Comparison of ENCODE assay signal across 16 cellular contexts in the genomic region with DNA sequence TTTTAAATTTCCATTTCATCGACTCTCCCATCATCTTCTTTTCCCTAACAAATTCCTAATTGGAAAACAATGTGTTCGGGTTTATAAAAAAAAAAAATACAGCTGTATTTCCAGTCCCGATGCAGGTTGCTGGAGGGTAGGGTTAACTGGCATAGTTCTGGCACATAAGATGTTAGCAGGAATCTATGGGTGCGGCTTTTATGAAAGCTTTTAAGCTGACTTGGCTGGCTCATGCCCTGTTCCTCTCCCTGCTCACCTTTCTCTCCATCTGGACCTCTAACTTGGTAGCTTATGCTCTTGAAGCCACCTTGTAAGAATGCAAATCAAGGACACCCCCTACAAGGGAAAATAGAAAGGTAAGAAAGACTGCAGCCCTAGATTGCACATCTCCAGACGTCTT. TPM values are rescaled to one million over a fixed set of nuclear protein-coding genes. Genes with fewer than 3 reads are reported as not detected.
A peak's percentile ranks its signal among the peaks of the same experiment; 100 is the strongest.
DNase-seq lines count a peak whose midpoint lies in the region; ATAC-seq, FAIRE-seq and TF ChIP-seq lines count a peak whose summit lies in the region.
"Had no signal": no experiment of that assay in that cellular context is flagged by ENCODE, and none has a peak within 500 bp of the region (broad histone marks: within the 10 kb centered on the region; RNA-seq: fewer than 3 reads in every experiment).

No MANE protein-coding gene starts in this region.

- H3K9me1 ChIP-seq in keratinocyte (ENCODE audit: control insufficient read depth, extremely low read depth, insufficient read depth, low read length) = no peaks in the 10 kb centered on the region

- peak overlapping the region in 2 of 11 experiments; percentile 63 to 74; a peak in 2 of 22 replicates for H3K27ac ChIP-seq in BLaER1 treated with 17β-estradiol and CSF1 and Interleukin-3, amounts not matched to agents 10 nM and 100 nM
- H3K27ac ChIP-seq in VCaP (peak overlapping the region; percentile 63), keratinocyte (ENCODE audit: control insufficient read depth, insufficient read depth, low read length) (no peak overlapping the region), gastrocnemius medialis (peak overlapping the region; percentile 91 to 98 (median 93)), uterus (no peak overlapping the region)

- no peaks in the 10 kb centered on the region for H3K79me2 ChIP-seq in keratinocyte (ENCODE audit: control insufficient read depth, insufficient read depth, low read length)

- dilution Hi-C loops in keratinocyte (cut with MboI; ENCODE audit: extremely low pct_ligation_motif_present, low sequenced_read_pairs) = no loop called here

- peaks cover 21 to 65% (median 44%) of the 10 kb centered on the region in 10 experiments for H3K4me1 ChIP-seq in BLaER1 treated with 17β-estradiol and CSF1 and Interleukin-3, amounts not matched to agents 10 nM and 100 nM
- H3K4me1 ChIP-seq in keratinocyte (ENCODE audit: control insufficient read depth, extremely low read depth, insufficient read depth, low read length) = peaks cover 20% of the 10 kb centered on the region
- peaks cover 23 to 29% of the 10 kb centered on the region in 2 donors for H3K4me1 ChIP-seq in gastrocnemius medialis
- no peaks in the 10 kb centered on the region for H3K4me1 ChIP-seq in uterus

- DNase-seq in keratinocyte (ENCODE audit: low read depth, low spot score) (no peak), gastrocnemius medialis (no peak), uterus (no peak)
- DNase-seq: AML-193; CD4-positive, alpha-beta T cell; Karpas-422; NCI-H1105 treated with DMSO at 0.1 percent for 48 hours; NCI-H187; NCI-H774; SIG-M5 had no signal

- no peak for ATAC-seq in gastrocnemius medialis
- no peak for ATAC-seq in GM21526 (IDR thresholded peaks at IDR 0.05; ENCODE audit: low FRiP score, unreplicated experiment)
- no peak for ATAC-seq in HG03520 (IDR thresholded peaks at IDR 0.05; ENCODE audit: unreplicated experiment)

- H4K20me1 ChIP-seq in BLaER1 treated with 17β-estradiol and CSF1 and Interleukin-3, amounts not matched to agents 10 nM and 100 nM = no peaks in the 10 kb centered on the region
- no peaks in the 10 kb centered on the region for H4K20me1 ChIP-seq in keratinocyte (ENCODE audit: control insufficient read depth, extremely low read depth, insufficient read depth, low read length)

- H3K36me3 ChIP-seq in BLaER1 treated with 17β-estradiol and CSF1 and Interleukin-3, amounts not matched to agents 10 nM and 100 nM = peaks cover 0 to 26% (median 15%) of the 10 kb centered on the region in 11 experiments; a peak in 16 of 22 replicates
- H3K36me3 ChIP-seq in keratinocyte (ENCODE audit: control insufficient read depth in 2 of 2, extremely low read depth in 1 of 2, insufficient read depth in 2 of 2, low read length in 2 of 2) (no peaks in the 10 kb centered on the region), gastrocnemius medialis (no peaks in the 10 kb centered on the region), uterus (no peaks in the 10 kb centered on the region)

- in situ Hi-C loops in gastrocnemius medialis (cut with MboI; ENCODE audit: low sequenced_read_pairs in 4 of 4) = loop anchor here in 2 of 4 donors (25.0 kb wide), 2 partner anchors 399 to 799 kb away; a partner anchor contains a TSS

- TF ChIP-seq CTCF in VCaP (conservative IDR thresholded peaks at IDR 0.05) (no peak), keratinocyte (optimal IDR thresholded peaks at IDR 0.05 in 1 of 3, IDR thresholded peaks at IDR 0.05 in 1 of 3, conservative IDR thresholded peaks at IDR 0.05 in 1 of 3; ENCODE audit: extremely low read depth in 1 of 3, insufficient read depth in 2 of 3, low read length in 3 of 3) (no peak), gastrocnemius medialis (IDR thresholded peaks at IDR 0.05 in 4 of 5, conservative IDR thresholded peaks at IDR 0.05 in 1 of 5) (no peak), uterus (IDR thresholded peaks at IDR 0.05) (no peak)

- H3K9me3 ChIP-seq in BLaER1 treated with 17β-estradiol and CSF1 and Interleukin-3, amounts not matched to agents 10 nM and 100 nM (replicated peaks in 1 of 11) = peaks cover 9 to 22% (median 18%) of the 10 kb centered on the region in 11 experiments; a peak in 20 of 22 replicates
- H3K9me3 ChIP-seq in keratinocyte (ENCODE audit: control insufficient read depth, low read depth, low read length) (no peaks in the 10 kb centered on the region), gastrocnemius medialis (no peaks in the 10 kb centered on the region), uterus (no peaks in the 10 kb centered on the region)

- TF ChIP-seq POLR2A in gastrocnemius medialis (IDR thresholded peaks at IDR 0.05) = no peak
- TF ChIP-seq POLR2A in uterus (IDR thresholded peaks at IDR 0.05) = no peak

- no peak overlapping the region for H3K9ac ChIP-seq in BLaER1 treated with 17β-estradiol and CSF1 and Interleukin-3, amounts not matched to agents 10 nM and 100 nM
- H3K9ac ChIP-seq in keratinocyte (ENCODE audit: control insufficient read depth, extremely low read depth, insufficient read depth, low read length) = no peak overlapping the region

- intact Hi-C loops in gastrocnemius medialis (cut with DNase I; ENCODE audit: low total_unique reads) = loop anchor here (5.0 to 10.0 kb wide), 3 partner anchors 84 to 401 kb away; no protein-coding TSS in a partner anchor
- intact Hi-C loops in uterus (cut with DNase I; ENCODE audit: low total_unique reads) = no loop called here

- H3K27me3 ChIP-seq in BLaER1 treated with 17β-estradiol and CSF1 and Interleukin-3, amounts not matched to agents 10 nM and 100 nM = no peaks in the 10 kb centered on the region
- no peaks in the 10 kb centered on the region for H3K27me3 ChIP-seq in keratinocyte (ENCODE audit: control insufficient read depth, extremely low read depth, insufficient read depth, low read length)
- H3K27me3 ChIP-seq in gastrocnemius medialis = no peaks in the 10 kb centered on the region
- no peaks in the 10 kb centered on the region for H3K27me3 ChIP-seq in uterus

- H3K4me3 ChIP-seq in BLaER1 treated with 17β-estradiol and CSF1 and Interleukin-3, amounts not matched to agents 10 nM and 100 nM = no peak overlapping the region
- H3K4me3 ChIP-seq in keratinocyte (ENCODE audit: control insufficient read depth in 2 of 3, extremely low read depth in 1 of 3, insufficient read depth in 2 of 3, low read depth in 1 of 3, low read length in 3 of 3) = no peak overlapping the region
- no peak overlapping the region for H3K4me3 ChIP-seq in gastrocnemius medialis
- H3K4me3 ChIP-seq in uterus = no peak overlapping the region

- H3K4me2 ChIP-seq in BLaER1 treated with 17β-estradiol and CSF1 and Interleukin-3, amounts not matched to agents 10 nM and 100 nM = peak overlapping the region in 8 of 11 experiments; percentile 76 to 95 (median 85); a peak in 12 of 22 replicates
- H3K4me2 ChIP-seq in keratinocyte (ENCODE audit: control insufficient read depth, extremely low read depth, insufficient read depth, low read depth, low read length) = peak overlapping the region; percentile 32

- peak overlapping the region; percentile 26 for H2AFZ ChIP-seq in keratinocyte (ENCODE audit: control insufficient read depth, low read length)

- peak; percentile 20 for FAIRE-seq in keratinocyte (lab: Jason Lieb, UNC)
- FAIRE-seq: D721Med, H54 had no signal

RNA-seq across cellular contexts. Expression of a gene that starts 33.2 kb away (rescaled TPM):
- polyA plus RNA-seq in keratinocyte = 0.09 to 0.12 TPM (median 0.11 TPM) in 3 replicates
- polyA plus RNA-seq in keratinocyte (2011; ENCODE audit: low read depth) = 0.17 TPM
- polyA plus RNA-seq in keratinocyte (2011; cell fraction: cytosol; rRNA removed) = 0.02 and 0.03 TPM in 2 replicates
- 0.07 and 0.19 TPM in 2 replicates for polyA plus RNA-seq in keratinocyte (2011; cell fraction: nucleus; rRNA removed)
- 0.14 and 0.20 TPM in 2 replicates for polyA plus RNA-seq in keratinocyte (2012; ENCODE audit: low replicate concordance)
- polyA minus RNA-seq in keratinocyte = 0.66 to 2.4 TPM (median 0.70 TPM) in 3 replicates
- not detected for polyA minus RNA-seq in keratinocyte (2011; cell fraction: cytosol; rRNA and poly(A)+ RNA removed)
- 0.42 and 0.62 TPM in 2 replicates for polyA minus RNA-seq in keratinocyte (2011; cell fraction: nucleus; rRNA and poly(A)+ RNA removed)
- 10 to 100 TPM in 2 of 4 donors, 1 to 10 TPM in 2; 7.3 to 18.9 (median 10.6) TPM for total RNA-seq in gastrocnemius medialis
- 10 to 100 TPM in 1 of 4 donors, 1 to 10 TPM in 2, under 1 TPM in 1; 0.51 to 11.6 (median 5.0) TPM for total RNA-seq in uterus
- total RNA-seq: CD4-positive, alpha-beta T cell had no signal

Comparison
In these comparisons a context has a peak if more than half of its experiments do, and no peak if none do; other contexts are left out.
1. H3K27ac ChIP-seq: peak in VCaP (single experiment) and gastrocnemius medialis (4 of 4); none in keratinocyte (single experiment) and uterus (0 of 2).